14 cellular contexts compared by ENCODE assay signal in the genomic region with DNA sequence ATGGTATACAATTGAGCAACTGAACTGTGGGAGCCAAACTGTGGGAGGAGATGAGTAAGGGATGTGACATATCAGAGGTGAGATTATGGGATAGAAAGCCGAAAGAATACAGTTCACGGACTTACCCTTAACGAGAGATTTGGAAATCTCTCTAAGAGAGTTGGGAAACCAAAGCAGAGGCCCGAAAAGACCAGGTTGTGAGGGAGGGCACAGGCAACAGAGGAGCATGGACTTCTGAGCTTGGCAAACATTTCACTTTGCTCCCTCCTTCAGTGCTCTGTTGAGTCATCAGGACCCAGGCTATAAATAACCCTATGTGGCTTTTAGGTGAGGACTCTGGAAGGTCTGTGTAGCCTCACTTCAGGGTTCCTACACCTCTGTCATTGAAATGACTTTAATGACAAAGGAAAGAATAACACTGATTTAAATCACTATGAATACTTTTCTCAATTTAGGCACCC.
DNase-seq lines count a peak whose midpoint lies in the region; ATAC-seq, FAIRE-seq and TF ChIP-seq lines count a peak whose summit lies in the region.
"Had no signal": no experiment of that assay in that cellular context is flagged by ENCODE, and none has a peak within 500 bp of the region (broad histone marks: within the 10 kb centered on the region; RNA-seq: fewer than 3 reads in every experiment).

No MANE protein-coding gene starts in this region.

- DNase-seq in AG09309 (ENCODE audit: low read depth) = peak; percentile 65
- no peak for DNase-seq in chondrocyte (ENCODE audit: low spot score)
- peak; percentile 80 for DNase-seq in HepG2 (ENCODE audit: low spot score)
- DNase-seq in posterior vena cava (ENCODE audit: low spot score) = no peak
- DNase-seq in NCI-H345 treated with DMSO at 0.1 percent for 48 hours (lab: John Stamatoyannopoulos, UW; ENCODE audit: unreplicated experiment) = no peak
- DNase-seq in frontal cortex (ENCODE audit: low spot score in 2 of 2) = no peak
- DNase-seq: activated effector memory CD4-positive, alpha-beta T cell treated with anti-CD3 and anti-CD28 coated beads, Interleukin-2, amount 50 U/mL, for 16 hours; CD4-positive, CD25-positive, alpha-beta regulatory T cell; NCI-H524 treated with DMSO at 0.1 percent for 48 hours; stimulated activated CD4-positive, alpha-beta T cell treated with anti-CD3 and anti-CD28 coated beads, Interleukin-4, amount 100 ng/mL, for 4 hours; thyroid gland had no signal

- H3K27me3 ChIP-seq in KMS-11 (ENCODE audit: insufficient read depth, low read depth) (no peaks in the 10 kb centered on the region), HepG2 (ENCODE audit: control insufficient read depth in 1 of 2, insufficient read depth in 2 of 2, low read length in 2 of 2) (no peaks in the 10 kb centered on the region)
- H3K27me3 ChIP-seq: thyroid gland had no signal

- peak overlapping the region; percentile 82 for H3K4me2 ChIP-seq in KMS-11
- H3K4me2 ChIP-seq in HepG2 (ENCODE audit: low read depth, low read length) = peak overlapping the region; percentile 47

- no peaks in the 10 kb centered on the region for H3K27me3 Mint-ChIP-seq in chondrocyte (ENCODE audit: low read depth)
- H3K27me3 Mint-ChIP-seq: CD4-positive, CD25-positive, alpha-beta regulatory T cell had no signal

- H3K9ac ChIP-seq in KMS-11 (peak overlapping the region; percentile 5; the same call in 1 of the 2 replicates), HepG2 (ENCODE audit: insufficient read depth, low read depth, low read length) (no peak overlapping the region)

- no peak for TF ChIP-seq RAD21 in HepG2 (CRISPR knock-in tag; IDR thresholded peaks at IDR 0.05)

- no peak for TF ChIP-seq POLR2A in HepG2 (IDR thresholded peaks at IDR 0.05; ENCODE audit: insufficient read depth in 1 of 2, low read depth in 2 of 2, low read length in 2 of 2)

- POLR2A ChIA-PET in HepG2 (lab: Yijun Ruan, JAX) = no interaction called here

- H3K4me3 ChIP-seq in AG09309 (ENCODE audit: control insufficient read depth, low read depth, low read length) (no peak overlapping the region), KMS-11 (IDR thresholded peaks at IDR 0.05; ENCODE audit: insufficient read depth, low read depth, low read length) (no peak overlapping the region), HepG2 (replicated peaks in 1 of 3; ENCODE audit: insufficient read depth in 1 of 3, low read depth in 2 of 3, low read length in 3 of 3) (no peak overlapping the region; a peak in 1 of 6 replicates)
- H3K4me3 ChIP-seq: thyroid gland had no signal

- H3K27ac Mint-ChIP-seq in chondrocyte (ENCODE audit: unreplicated experiment) = peak overlapping the region; percentile 64

- CTCF ChIA-PET in HepG2 (lab: Yijun Ruan, JAX; ENCODE audit: low intra/inter-chr PET ratio, low total read pairs) = no interaction called here

- in situ Hi-C loops in HepG2 (cut with HindIII; ENCODE audit: extremely low pct_ligation_motif_present, low pct_unique_long_range_greater_than_20kb) = no loop called here

- no peak overlapping the region; the same call in 1 of the 2 replicates for H2AFZ ChIP-seq in KMS-11 (ENCODE audit: low read depth)
- peak overlapping the region; percentile 28 for H2AFZ ChIP-seq in HepG2 (ENCODE audit: low read length)

- WGBS in HepG2 (ENCODE audit: low lambda C conversion rate) = 2% methylated on average over 4 of the region's 4 CpGs

- TF ChIP-seq EP300 in HepG2 (IDR thresholded peaks at IDR 0.05; ENCODE audit: low read depth in 2 of 2, low read length in 2 of 2) = peak in 1 of 2 experiments; percentile 35; a peak in 1 of 4 replicates
- TF ChIP-seq EP300 in HepG2 (CRISPR knock-in tag; IDR thresholded peaks at IDR 0.05; ENCODE audit: borderline replicate concordance) = no peak

- H4K20me1 ChIP-seq in KMS-11 (ENCODE audit: insufficient read depth) (no peaks in the 10 kb centered on the region), HepG2 (ENCODE audit: insufficient read depth, low read length) (no peaks in the 10 kb centered on the region)

- ATAC-seq in HepG2 (peak; percentile 98), HG03457 (IDR thresholded peaks at IDR 0.05; ENCODE audit: unreplicated experiment) (no peak)

- no peak overlapping the region for H3K4me3 Mint-ChIP-seq in chondrocyte (ENCODE audit: unreplicated experiment)
- H3K4me3 Mint-ChIP-seq: CD4-positive, CD25-positive, alpha-beta regulatory T cell had no signal

- peak overlapping the region; percentile 52 for H3K27ac ChIP-seq in KMS-11
- H3K27ac ChIP-seq in HepG2 (ENCODE audit: extremely low read length, insufficient read depth, low read length) = peak overlapping the region; percentile 31
- H3K27ac ChIP-seq: epithelial cell of prostate, thyroid gland had no signal

- peaks cover 55% of the 10 kb centered on the region for H3K4me1 Mint-ChIP-seq in chondrocyte (ENCODE audit: low read depth)
- H3K4me1 Mint-ChIP-seq: CD4-positive, CD25-positive, alpha-beta regulatory T cell had no signal

- FAIRE-seq in HepG2 (lab: Jason Lieb, UNC) (peak; percentile 94), frontal cortex (lab: Jason Lieb, UNC) (no peak)

- no peaks in the 10 kb centered on the region for H3K9me3 ChIP-seq in HepG2 (ENCODE audit: low read length)
- H3K9me3 ChIP-seq: thyroid gland had no signal

- H3K9me3 Mint-ChIP-seq in chondrocyte (ENCODE audit: low read depth) = no peaks in the 10 kb centered on the region
- H3K9me3 Mint-ChIP-seq: CD4-positive, CD25-positive, alpha-beta regulatory T cell had no signal

- H3K36me3 Mint-ChIP-seq in chondrocyte (ENCODE audit: low read depth) = peaks cover 3% of the 10 kb centered on the region

- H3K36me3 ChIP-seq in KMS-11 (ENCODE audit: insufficient read depth) (no peaks in the 10 kb centered on the region), HepG2 (replicated peaks in 1 of 2; ENCODE audit: control insufficient read depth in 1 of 2, insufficient read depth in 2 of 2, low read length in 2 of 2) (no peaks in the 10 kb centered on the region; a peak in 1 of 5 replicates)
- H3K36me3 ChIP-seq: thyroid gland had no signal

- H3K4me1 ChIP-seq in KMS-11 (ENCODE audit: low read depth, poor library complexity, severe bottlenecking) (peaks cover 39% of the 10 kb centered on the region), HepG2 (ENCODE audit: insufficient read depth, low read length) (peaks cover 31% of the 10 kb centered on the region)

- intact Hi-C loops in HepG2 (cut with micrococcal nuclease; ENCODE audit: unreplicated experiment) (loop anchor here (5.0 to 10.0 kb wide), 2 partner anchors 34 to 146 kb away; no protein-coding TSS in a partner anchor), posterior vena cava (cut with DNase I) (no loop called here)

- H3K79me2 ChIP-seq in KMS-11 (ENCODE audit: insufficient read depth, low read depth) (no peaks in the 10 kb centered on the region), HepG2 (ENCODE audit: insufficient read depth, low read length) (no peaks in the 10 kb centered on the region)

- no TSS peak for BruUV-seq in HepG2 (replicated peaks; lab: Mats Ljungman, UMichigan)

- no peak for TF ChIP-seq CTCF in AG09309 (IDR thresholded peaks at IDR 0.05; ENCODE audit: control insufficient read depth, insufficient read depth, low read depth, low read length, missing control alignments)
- TF ChIP-seq CTCF in KMS-11 (conservative IDR thresholded peaks at IDR 0.05; ENCODE audit: low read depth, low read length) = no peak
- TF ChIP-seq CTCF in chondrocyte (IDR thresholded peaks at IDR 0.05) = no peak
- TF ChIP-seq CTCF in HepG2 (CRISPR knock-in tag; IDR thresholded peaks at IDR 0.05) = no peak

TF ChIP-seq in HepG2, 621 proteins besides CTCF, POLR2A, EP300 and RAD21 (continues in another document):
- TF ChIP-seq HNF4A (CRISPR knock-in tag; IDR thresholded peaks at IDR 0.05) (peak; percentile 57), BCL6 (CRISPR knock-in tag; IDR thresholded peaks at IDR 0.05) (no peak), ZMAT3 (CRISPR knock-in tag; conservative IDR thresholded peaks at IDR 0.05) (0 out of 2 replicates have a peak, but pooled peaks have one; percentile 30), SAP130 (CRISPR knock-in tag; IDR thresholded peaks at IDR 0.05; ENCODE audit: low read depth) (0 out of 2 replicates have a peak, but pooled peaks have one; percentile 14)
- TF ChIP-seq, protein P1, sequence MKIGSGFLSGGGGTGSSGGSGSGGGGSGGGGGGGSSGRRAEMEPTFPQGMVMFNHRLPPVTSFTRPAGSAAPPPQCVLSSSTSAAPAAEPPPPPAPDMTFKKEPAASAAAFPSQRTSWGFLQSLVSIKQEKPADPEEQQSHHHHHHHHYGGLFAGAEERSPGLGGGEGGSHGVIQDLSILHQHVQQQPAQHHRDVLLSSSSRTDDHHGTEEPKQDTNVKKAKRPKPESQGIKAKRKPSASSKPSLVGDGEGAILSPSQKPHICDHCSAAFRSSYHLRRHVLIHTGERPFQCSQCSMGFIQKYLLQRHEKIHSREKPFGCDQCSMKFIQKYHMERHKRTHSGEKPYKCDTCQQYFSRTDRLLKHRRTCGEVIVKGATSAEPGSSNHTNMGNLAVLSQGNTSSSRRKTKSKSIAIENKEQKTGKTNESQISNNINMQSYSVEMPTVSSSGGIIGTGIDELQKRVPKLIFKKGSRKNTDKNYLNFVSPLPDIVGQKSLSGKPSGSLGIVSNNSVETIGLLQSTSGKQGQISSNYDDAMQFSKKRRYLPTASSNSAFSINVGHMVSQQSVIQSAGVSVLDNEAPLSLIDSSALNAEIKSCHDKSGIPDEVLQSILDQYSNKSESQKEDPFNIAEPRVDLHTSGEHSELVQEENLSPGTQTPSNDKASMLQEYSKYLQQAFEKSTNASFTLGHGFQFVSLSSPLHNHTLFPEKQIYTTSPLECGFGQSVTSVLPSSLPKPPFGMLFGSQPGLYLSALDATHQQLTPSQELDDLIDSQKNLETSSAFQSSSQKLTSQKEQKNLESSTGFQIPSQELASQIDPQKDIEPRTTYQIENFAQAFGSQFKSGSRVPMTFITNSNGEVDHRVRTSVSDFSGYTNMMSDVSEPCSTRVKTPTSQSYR (CRISPR knock-in tag; IDR thresholded peaks at IDR 0.05; ENCODE audit: borderline replicate concordance) = no peak
- TF ChIP-seq, protein P2, sequence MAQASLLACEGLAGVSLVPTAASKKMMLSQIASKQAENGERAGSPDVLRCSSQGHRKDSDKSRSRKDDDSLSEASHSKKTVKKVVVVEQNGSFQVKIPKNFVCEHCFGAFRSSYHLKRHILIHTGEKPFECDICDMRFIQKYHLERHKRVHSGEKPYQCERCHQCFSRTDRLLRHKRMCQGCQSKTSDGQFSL (CRISPR knock-in tag; IDR thresholded peaks at IDR 0.05) = no peak
- TF ChIP-seq, protein P3, sequence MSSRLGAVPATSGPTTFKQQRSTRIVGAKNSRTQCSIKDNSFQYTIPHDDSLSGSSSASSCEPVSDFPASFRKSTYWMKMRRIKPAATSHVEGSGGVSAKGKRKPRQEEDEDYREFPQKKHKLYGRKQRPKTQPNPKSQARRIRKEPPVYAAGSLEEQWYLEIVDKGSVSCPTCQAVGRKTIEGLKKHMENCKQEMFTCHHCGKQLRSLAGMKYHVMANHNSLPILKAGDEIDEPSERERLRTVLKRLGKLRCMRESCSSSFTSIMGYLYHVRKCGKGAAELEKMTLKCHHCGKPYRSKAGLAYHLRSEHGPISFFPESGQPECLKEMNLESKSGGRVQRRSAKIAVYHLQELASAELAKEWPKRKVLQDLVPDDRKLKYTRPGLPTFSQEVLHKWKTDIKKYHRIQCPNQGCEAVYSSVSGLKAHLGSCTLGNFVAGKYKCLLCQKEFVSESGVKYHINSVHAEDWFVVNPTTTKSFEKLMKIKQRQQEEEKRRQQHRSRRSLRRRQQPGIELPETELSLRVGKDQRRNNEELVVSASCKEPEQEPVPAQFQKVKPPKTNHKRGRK (CRISPR knock-in tag; IDR thresholded peaks at IDR 0.05) = no peak

Comparison
In these comparisons a context has a peak if more than half of its experiments do, and no peak if none do; other contexts are left out.
1. DNase-seq: peak in AG09309 (single experiment) and HepG2 (single experiment); none in chondrocyte (single experiment), posterior vena cava (single experiment), NCI-H345 treated with DMSO at 0.1 percent for 48 hours (single experiment) and frontal cortex (0 of 2).